1 cellular context compared by ENCODE assay signal in genomic region chr11:16924826-16925494, GRCh38.
TF ChIP-seq lines count a peak whose summit lies in the region.

No MANE protein-coding gene starts in this region.

TF ChIP-seq in HepG2, 621 proteins besides CTCF, POLR2A, EP300 and RAD21 (continued from another document and continues in another):
- TF ChIP-seq AHDC1 (CRISPR knock-in tag; IDR thresholded peaks at IDR 0.05; ENCODE audit: borderline replicate concordance) (no peak), SRF (IDR thresholded peaks at IDR 0.05; ENCODE audit: low read depth, low read length) (no peak), ZNF605 (CRISPR knock-in tag; IDR thresholded peaks at IDR 0.05) (no peak), MLX (CRISPR knock-in tag; IDR thresholded peaks at IDR 0.05) (no peak), XBP1 (CRISPR knock-in tag; IDR thresholded peaks at IDR 0.05) (no peak), ZFYVE20 (CRISPR knock-in tag; IDR thresholded peaks at IDR 0.05; ENCODE audit: borderline replicate concordance, low read depth) (no peak), POLR2AphosphoS5 (IDR thresholded peaks at IDR 0.05; ENCODE audit: low read depth, low read length) (no peak), ADNP (CRISPR knock-in tag; IDR thresholded peaks at IDR 0.05) (no peak), ZNF564 (CRISPR knock-in tag; IDR thresholded peaks at IDR 0.05) (no peak), SMC3 (IDR thresholded peaks at IDR 0.05; ENCODE audit: low read length) (no peak), ZBTB8A (CRISPR knock-in tag; IDR thresholded peaks at IDR 0.05; ENCODE audit: borderline replicate concordance, low read depth) (no peak), MTA1 (CRISPR knock-in tag; IDR thresholded peaks at IDR 0.05; ENCODE audit: borderline replicate concordance) (no peak), SP1 (IDR thresholded peaks at IDR 0.05) (no peak), SP1 (CRISPR knock-in tag; IDR thresholded peaks at IDR 0.05) (no peak), HOXA9 (CRISPR knock-in tag; IDR thresholded peaks at IDR 0.05; ENCODE audit: borderline replicate concordance) (no peak), ZNF816 (CRISPR knock-in tag; IDR thresholded peaks at IDR 0.05; ENCODE audit: borderline replicate concordance) (no peak), ZNF20 (CRISPR knock-in tag; IDR thresholded peaks at IDR 0.05) (no peak), ZSCAN30 (CRISPR knock-in tag; IDR thresholded peaks at IDR 0.05) (no peak), AHR (CRISPR knock-in tag; IDR thresholded peaks at IDR 0.05) (no peak), ZFP36L1 (CRISPR knock-in tag; IDR thresholded peaks at IDR 0.05) (no peak), SP4 (CRISPR knock-in tag; IDR thresholded peaks at IDR 0.05) (0 out of 2 replicates have a peak, but pooled peaks have one; percentile 17), RCOR2 (CRISPR knock-in tag; IDR thresholded peaks at IDR 0.05) (no peak), FOXO1 (CRISPR knock-in tag; IDR thresholded peaks at IDR 0.05) (no peak), PRPF4 (IDR thresholded peaks at IDR 0.05; ENCODE audit: low read depth, low read length, poor library complexity, severe bottlenecking) (no peak), PPARG (CRISPR knock-in tag; conservative IDR thresholded peaks at IDR 0.05) (0 out of 2 replicates have a peak, but pooled peaks have one; percentile 36), SNAI1 (CRISPR knock-in tag; IDR thresholded peaks at IDR 0.05; ENCODE audit: borderline replicate concordance) (no peak), MED8 (CRISPR knock-in tag; IDR thresholded peaks at IDR 0.05; ENCODE audit: insufficient replicate concordance) (no peak), CEBPB (IDR thresholded peaks at IDR 0.05; ENCODE audit: borderline replicate concordance, low read depth, low read length) (no peak), HNRNPLL (IDR thresholded peaks at IDR 0.05; ENCODE audit: low read depth, low read length, poor library complexity, severe bottlenecking) (peak; percentile 59), ZNF660 (CRISPR knock-in tag; IDR thresholded peaks at IDR 0.05; ENCODE audit: borderline replicate concordance, low read depth) (no peak), FOSL1 (CRISPR knock-in tag; IDR thresholded peaks at IDR 0.05; ENCODE audit: borderline replicate concordance) (no peak), RFX5 (IDR thresholded peaks at IDR 0.05; ENCODE audit: low read depth, low read length) (no peak), ZNF432 (CRISPR knock-in tag; IDR thresholded peaks at IDR 0.05; ENCODE audit: borderline replicate concordance) (no peak), NCOA2 (CRISPR knock-in tag; IDR thresholded peaks at IDR 0.05) (no peak), MEIS2 (CRISPR knock-in tag; IDR thresholded peaks at IDR 0.05) (peak; percentile 11; the same call in 1 of the 2 replicates), MXD4 (CRISPR knock-in tag; IDR thresholded peaks at IDR 0.05) (no peak), ZNF207 (IDR thresholded peaks at IDR 0.05; ENCODE audit: borderline replicate concordance) (no peak), ZNF747 (CRISPR knock-in tag; IDR thresholded peaks at IDR 0.05; ENCODE audit: borderline replicate concordance) (peak; percentile 25; the same call in 1 of the 2 replicates), ZFP62 (CRISPR knock-in tag; IDR thresholded peaks at IDR 0.05) (no peak), GTF2F1 (IDR thresholded peaks at IDR 0.05; ENCODE audit: low read length) (no peak), NR0B2 (CRISPR knock-in tag; IDR thresholded peaks at IDR 0.05) (no peak)
- TF ChIP-seq, protein P1, sequence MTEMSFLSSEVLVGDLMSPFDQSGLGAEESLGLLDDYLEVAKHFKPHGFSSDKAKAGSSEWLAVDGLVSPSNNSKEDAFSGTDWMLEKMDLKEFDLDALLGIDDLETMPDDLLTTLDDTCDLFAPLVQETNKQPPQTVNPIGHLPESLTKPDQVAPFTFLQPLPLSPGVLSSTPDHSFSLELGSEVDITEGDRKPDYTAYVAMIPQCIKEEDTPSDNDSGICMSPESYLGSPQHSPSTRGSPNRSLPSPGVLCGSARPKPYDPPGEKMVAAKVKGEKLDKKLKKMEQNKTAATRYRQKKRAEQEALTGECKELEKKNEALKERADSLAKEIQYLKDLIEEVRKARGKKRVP (CRISPR knock-in tag; IDR thresholded peaks at IDR 0.05): no peak
- TF ChIP-seq, protein P2, sequence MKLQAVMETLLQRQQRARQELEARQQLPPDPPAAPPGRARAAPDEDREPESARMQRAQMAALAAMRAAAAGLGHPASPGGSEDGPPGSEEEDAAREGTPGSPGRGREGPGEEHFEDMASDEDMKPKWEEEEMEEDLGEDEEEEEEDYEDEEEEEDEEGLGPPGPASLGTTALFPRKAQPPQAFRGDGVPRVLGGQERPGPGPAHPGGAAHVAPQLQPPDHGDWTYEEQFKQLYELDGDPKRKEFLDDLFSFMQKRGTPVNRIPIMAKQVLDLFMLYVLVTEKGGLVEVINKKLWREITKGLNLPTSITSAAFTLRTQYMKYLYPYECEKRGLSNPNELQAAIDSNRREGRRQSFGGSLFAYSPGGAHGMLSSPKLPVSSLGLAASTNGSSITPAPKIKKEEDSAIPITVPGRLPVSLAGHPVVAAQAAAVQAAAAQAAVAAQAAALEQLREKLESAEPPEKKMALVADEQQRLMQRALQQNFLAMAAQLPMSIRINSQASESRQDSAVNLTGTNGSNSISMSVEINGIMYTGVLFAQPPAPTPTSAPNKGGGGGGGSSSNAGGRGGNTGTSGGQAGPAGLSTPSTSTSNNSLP (IDR thresholded peaks at IDR 0.05; ENCODE audit: low read depth, low read length): 0 out of 2 replicates have a peak, but pooled peaks have one; percentile 17
- TF ChIP-seq, protein P3, sequence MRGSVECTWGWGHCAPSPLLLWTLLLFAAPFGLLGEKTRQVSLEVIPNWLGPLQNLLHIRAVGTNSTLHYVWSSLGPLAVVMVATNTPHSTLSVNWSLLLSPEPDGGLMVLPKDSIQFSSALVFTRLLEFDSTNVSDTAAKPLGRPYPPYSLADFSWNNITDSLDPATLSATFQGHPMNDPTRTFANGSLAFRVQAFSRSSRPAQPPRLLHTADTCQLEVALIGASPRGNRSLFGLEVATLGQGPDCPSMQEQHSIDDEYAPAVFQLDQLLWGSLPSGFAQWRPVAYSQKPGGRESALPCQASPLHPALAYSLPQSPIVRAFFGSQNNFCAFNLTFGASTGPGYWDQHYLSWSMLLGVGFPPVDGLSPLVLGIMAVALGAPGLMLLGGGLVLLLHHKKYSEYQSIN (CRISPR knock-in tag; IDR thresholded peaks at IDR 0.05; ENCODE audit: borderline replicate concordance): no peak
- TF ChIP-seq, protein P4, sequence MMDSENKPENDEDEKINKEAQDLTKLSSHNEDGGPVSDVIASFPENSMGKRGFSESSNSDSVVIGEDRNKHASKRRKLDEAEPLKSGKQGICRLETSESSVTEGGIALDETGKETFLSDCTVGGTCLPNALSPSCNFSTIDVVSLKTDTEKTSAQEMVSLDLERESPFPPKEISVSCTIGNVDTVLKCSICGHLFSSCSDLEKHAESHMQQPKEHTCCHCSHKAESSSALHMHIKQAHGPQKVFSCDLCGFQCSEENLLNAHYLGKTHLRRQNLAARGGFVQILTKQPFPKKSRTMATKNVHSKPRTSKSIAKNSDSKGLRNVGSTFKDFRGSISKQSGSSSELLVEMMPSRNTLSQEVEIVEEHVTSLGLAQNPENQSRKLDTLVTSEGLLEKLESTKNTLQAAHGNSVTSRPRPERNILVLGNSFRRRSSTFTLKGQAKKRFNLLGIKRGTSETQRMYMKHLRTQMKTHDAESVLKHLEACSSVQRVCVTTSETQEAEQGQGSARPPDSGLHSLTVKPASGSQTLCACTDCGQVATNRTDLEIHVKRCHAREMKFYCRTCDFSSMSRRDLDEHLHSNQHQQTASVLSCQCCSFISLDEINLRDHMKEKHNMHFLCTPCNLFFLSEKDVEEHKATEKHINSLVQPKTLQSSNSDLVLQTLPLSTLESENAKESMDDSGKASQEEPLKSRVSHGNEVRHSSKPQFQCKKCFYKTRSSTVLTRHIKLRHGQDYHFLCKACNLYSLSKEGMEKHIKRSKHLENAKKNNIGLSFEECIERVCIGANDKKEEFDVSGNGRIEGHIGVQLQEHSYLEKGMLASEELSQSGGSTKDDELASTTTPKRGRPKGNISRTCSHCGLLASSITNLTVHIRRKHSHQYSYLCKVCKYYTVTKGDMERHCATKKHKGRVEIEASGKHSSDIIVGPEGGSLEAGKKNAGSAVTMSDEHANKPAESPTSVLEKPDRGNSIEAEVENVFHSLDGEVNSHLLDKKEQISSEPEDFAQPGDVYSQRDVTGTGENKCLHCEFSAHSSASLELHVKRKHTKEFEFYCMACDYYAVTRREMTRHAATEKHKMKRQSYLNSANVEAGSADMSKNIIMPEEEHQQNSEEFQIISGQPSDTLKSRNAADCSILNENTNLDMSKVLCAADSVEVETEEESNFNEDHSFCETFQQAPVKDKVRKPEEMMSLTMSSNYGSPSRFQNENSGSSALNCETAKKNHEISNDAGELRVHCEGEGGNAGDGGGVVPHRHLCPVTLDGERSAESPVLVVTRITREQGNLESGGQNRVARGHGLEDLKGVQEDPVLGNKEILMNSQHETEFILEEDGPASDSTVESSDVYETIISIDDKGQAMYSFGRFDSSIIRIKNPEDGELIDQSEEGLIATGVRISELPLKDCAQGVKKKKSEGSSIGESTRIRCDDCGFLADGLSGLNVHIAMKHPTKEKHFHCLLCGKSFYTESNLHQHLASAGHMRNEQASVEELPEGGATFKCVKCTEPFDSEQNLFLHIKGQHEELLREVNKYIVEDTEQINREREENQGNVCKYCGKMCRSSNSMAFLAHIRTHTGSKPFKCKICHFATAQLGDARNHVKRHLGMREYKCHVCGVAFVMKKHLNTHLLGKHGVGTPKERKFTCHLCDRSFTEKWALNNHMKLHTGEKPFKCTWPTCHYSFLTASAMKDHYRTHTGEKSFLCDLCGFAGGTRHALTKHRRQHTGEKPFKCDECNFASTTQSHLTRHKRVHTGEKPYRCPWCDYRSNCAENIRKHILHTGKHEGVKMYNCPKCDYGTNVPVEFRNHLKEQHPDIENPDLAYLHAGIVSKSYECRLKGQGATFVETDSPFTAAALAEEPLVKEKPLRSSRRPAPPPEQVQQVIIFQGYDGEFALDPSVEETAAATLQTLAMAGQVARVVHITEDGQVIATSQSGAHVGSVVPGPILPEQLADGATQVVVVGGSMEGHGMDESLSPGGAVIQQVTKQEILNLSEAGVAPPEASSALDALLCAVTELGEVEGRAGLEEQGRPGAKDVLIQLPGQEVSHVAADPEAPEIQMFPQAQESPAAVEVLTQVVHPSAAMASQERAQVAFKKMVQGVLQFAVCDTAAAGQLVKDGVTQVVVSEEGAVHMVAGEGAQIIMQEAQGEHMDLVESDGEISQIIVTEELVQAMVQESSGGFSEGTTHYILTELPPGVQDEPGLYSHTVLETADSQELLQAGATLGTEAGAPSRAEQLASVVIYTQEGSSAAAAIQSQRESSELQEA (CRISPR knock-in tag; IDR thresholded peaks at IDR 0.05; ENCODE audit: not compliant biosample characterization): no peak
- TF ChIP-seq, protein P5, sequence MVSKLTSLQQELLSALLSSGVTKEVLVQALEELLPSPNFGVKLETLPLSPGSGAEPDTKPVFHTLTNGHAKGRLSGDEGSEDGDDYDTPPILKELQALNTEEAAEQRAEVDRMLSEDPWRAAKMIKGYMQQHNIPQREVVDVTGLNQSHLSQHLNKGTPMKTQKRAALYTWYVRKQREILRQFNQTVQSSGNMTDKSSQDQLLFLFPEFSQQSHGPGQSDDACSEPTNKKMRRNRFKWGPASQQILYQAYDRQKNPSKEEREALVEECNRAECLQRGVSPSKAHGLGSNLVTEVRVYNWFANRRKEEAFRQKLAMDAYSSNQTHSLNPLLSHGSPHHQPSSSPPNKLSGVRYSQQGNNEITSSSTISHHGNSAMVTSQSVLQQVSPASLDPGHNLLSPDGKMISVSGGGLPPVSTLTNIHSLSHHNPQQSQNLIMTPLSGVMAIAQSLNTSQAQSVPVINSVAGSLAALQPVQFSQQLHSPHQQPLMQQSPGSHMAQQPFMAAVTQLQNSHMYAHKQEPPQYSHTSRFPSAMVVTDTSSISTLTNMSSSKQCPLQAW (CRISPR knock-in tag; IDR thresholded peaks at IDR 0.05): 0 out of 2 replicates have a peak, but pooled peaks have one; percentile 49
